7 cellular contexts compared by ENCODE assay signal in genomic region chr2:174012347-174013309, GRCh38. TPM values are rescaled to one million over a fixed set of nuclear protein-coding genes. Genes with fewer than 3 reads are reported as not detected.
DNase-seq lines count a peak whose midpoint lies in the region; ATAC-seq and TF ChIP-seq lines count a peak whose summit lies in the region.

No MANE protein-coding gene starts in this region.

- ATAC-seq in HG03045 (IDR thresholded peaks at IDR 0.05; ENCODE audit: unreplicated experiment), result peak; percentile 54
- no peak for ATAC-seq in GM21825 (IDR thresholded peaks at IDR 0.05; ENCODE audit: unreplicated experiment)

- H3K4me1 ChIP-seq in mucosa of rectum (ENCODE audit: control insufficient read depth in 2 of 2, insufficient read depth in 2 of 2, low read length in 2 of 2), result peaks cover 3 to 4% of the 10 kb centered on the region in 2 donors

- peak overlapping the region; percentile 60 to 68 for H3K9ac ChIP-seq in mucosa of rectum (ENCODE audit: low read depth in 1 of 2, low read length in 2 of 2)

- no peaks in the 10 kb centered on the region for H3K36me3 ChIP-seq in mucosa of rectum (ENCODE audit: control insufficient read depth in 2 of 2, insufficient read depth in 2 of 2, low read length in 2 of 2)

- peak overlapping the region; percentile 82 for H3K27ac ChIP-seq in mucosa of rectum (ENCODE audit: low read depth in 2 of 2, low read length in 2 of 2)
- H3K27ac ChIP-seq in substantia nigra (ENCODE audit: low read depth, low read length, poor library complexity, severe bottlenecking), result peak overlapping the region; percentile 77

- H3K9me3 ChIP-seq in mucosa of rectum (ENCODE audit: control insufficient read depth in 2 of 2, low read length in 2 of 2), result no peaks in the 10 kb centered on the region

- DNase-seq in activated T-cell treated with anti-CD3 and anti-CD28 coated beads for 4 hours, result peak; percentile 25
- no peak for DNase-seq in epithelial cell of proximal tubule (ENCODE audit: low read depth)
- DNase-seq in substantia nigra (lab: John Stamatoyannopoulos, UW), result peak in 39 of 49 donors; percentile 14 to 77 (median 55)
- DNase-seq in GM19240 (ENCODE audit: insufficient read length, low spot score), result no peak

- H3K4me3 ChIP-seq in epithelial cell of proximal tubule (ENCODE audit: low read depth, low read length) (peak overlapping the region; percentile 59), mucosa of rectum (ENCODE audit: low read length in 2 of 2) (peak overlapping the region; percentile 56 to 64)

- TF ChIP-seq CTCF in epithelial cell of proximal tubule (conservative IDR thresholded peaks at IDR 0.05; ENCODE audit: low read depth, low read length), result no peak

- no peaks in the 10 kb centered on the region for H3K27me3 ChIP-seq in mucosa of rectum (ENCODE audit: control insufficient read depth in 2 of 2, insufficient read depth in 2 of 2, low read length in 2 of 2)

RNA-seq across cellular contexts. Expression of gene SP3, which starts 47.5 kb away (rescaled TPM):
- 41.2 and 68.1 TPM in 2 replicates for total RNA-seq in epithelial cell of proximal tubule

Comparison
In these comparisons a context has a peak if more than half of its experiments do, and no peak if none do; other contexts are left out.
1. DNase-seq: peak in activated T-cell treated with anti-CD3 and anti-CD28 coated beads for 4 hours (single experiment) and substantia nigra (39 of 49); none in epithelial cell of proximal tubule (single experiment) and GM19240 (single experiment).